ENCODE assay signal across 1 cellular context in genomic region chr7:99918959-99919813, GRCh38.
A peak's percentile ranks its signal among the peaks of the same experiment; 100 is the strongest.
TF ChIP-seq lines count a peak whose summit lies in the region.

A gene with protein sequence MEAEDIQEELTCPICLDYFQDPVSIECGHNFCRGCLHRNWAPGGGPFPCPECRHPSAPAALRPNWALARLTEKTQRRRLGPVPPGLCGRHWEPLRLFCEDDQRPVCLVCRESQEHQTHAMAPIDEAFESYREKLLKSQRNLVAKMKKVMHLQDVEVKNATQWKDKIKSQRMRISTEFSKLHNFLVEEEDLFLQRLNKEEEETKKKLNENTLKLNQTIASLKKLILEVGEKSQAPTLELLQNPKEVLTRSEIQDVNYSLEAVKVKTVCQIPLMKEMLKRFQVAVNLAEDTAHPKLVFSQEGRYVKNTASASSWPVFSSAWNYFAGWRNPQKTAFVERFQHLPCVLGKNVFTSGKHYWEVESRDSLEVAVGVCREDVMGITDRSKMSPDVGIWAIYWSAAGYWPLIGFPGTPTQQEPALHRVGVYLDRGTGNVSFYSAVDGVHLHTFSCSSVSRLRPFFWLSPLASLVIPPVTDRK (minus strand): TSS chr7:99919530. CDS start chr7:99919401, 129 bp downstream.

TF ChIP-seq in K562, 482 proteins besides CTCF, POLR2A, EP300 and RAD21 (continued from another document and continues in another):
- TF ChIP-seq ZBTB8A (IDR thresholded peaks at IDR 0.05; ENCODE audit: partially characterized antibody) (no peak), DNMT1 (IDR thresholded peaks at IDR 0.05) (0 out of 2 replicates have a peak, but pooled peaks have one; percentile 48), FOS (IDR thresholded peaks at IDR 0.05; ENCODE audit: extremely low read depth, insufficient read length) (no peak), NFE2 (IDR thresholded peaks at IDR 0.05; ENCODE audit: low read depth) (no peak), ARID1B (IDR thresholded peaks at IDR 0.05) (0 out of 2 replicates have a peak, but pooled peaks have one; percentile 6), HDAC8 (tag; IDR thresholded peaks at IDR 0.05) (0 out of 2 replicates have a peak, but pooled peaks have one; percentile 30), CBFA2T2 (conservative IDR thresholded peaks at IDR 0.05) (no peak), ZNF511 (CRISPR knock-in tag; IDR thresholded peaks at IDR 0.05) (peak; percentile 58; the same call in 1 of the 2 replicates), RBBP5 (IDR thresholded peaks at IDR 0.05; ENCODE audit: borderline replicate concordance, insufficient read depth, low read length, poor library complexity, severe bottlenecking) (peak; percentile 97), CBX8 (IDR thresholded peaks at IDR 0.05; ENCODE audit: borderline replicate concordance, extremely low read depth, low read depth, low read length, poor library complexity, severe bottlenecking) (no peak), ZNF551 (CRISPR knock-in tag; IDR thresholded peaks at IDR 0.05) (no peak), E2F3 (CRISPR knock-in tag; IDR thresholded peaks at IDR 0.05) (0 out of 2 replicates have a peak, but pooled peaks have one; percentile 15), ZNF655 (CRISPR knock-in tag; IDR thresholded peaks at IDR 0.05) (no peak), ZNF133 (CRISPR knock-in tag; IDR thresholded peaks at IDR 0.05) (no peak), GATAD2B (IDR thresholded peaks at IDR 0.05; ENCODE audit: borderline replicate concordance) (no peak), HLTF (IDR thresholded peaks at IDR 0.05) (no peak), RREB1 (CRISPR knock-in tag; IDR thresholded peaks at IDR 0.05) (no peak), KDM4B (IDR thresholded peaks at IDR 0.05; ENCODE audit: borderline replicate concordance in 2 of 2, low read depth in 1 of 2) (peak in 1 of 2 experiments; percentile 72; a peak in 1 of 4 replicates), ZNF436 (CRISPR knock-in tag; IDR thresholded peaks at IDR 0.05) (no peak), GTF3C2 (IDR thresholded peaks at IDR 0.05; ENCODE audit: borderline replicate concordance, extremely low read depth, insufficient read length) (no peak), MTF1 (CRISPR knock-in tag; IDR thresholded peaks at IDR 0.05; ENCODE audit: borderline replicate concordance) (no peak), NKRF (IDR thresholded peaks at IDR 0.05; ENCODE audit: borderline replicate concordance) (no peak; the same call in 1 of the 2 replicates), MEIS2 (IDR thresholded peaks at IDR 0.05; ENCODE audit: partially characterized antibody) (no peak), HMBOX1 (IDR thresholded peaks at IDR 0.05) (no peak), CHD2 (IDR thresholded peaks at IDR 0.05; ENCODE audit: low read depth, low read length) (peak; percentile 42; the same call in 1 of the 2 replicates), RAD51 (IDR thresholded peaks at IDR 0.05; ENCODE audit: borderline replicate concordance, low read depth) (no peak), LCOR (CRISPR knock-in tag; IDR thresholded peaks at IDR 0.05) (peak; percentile 79), CEBPB (tag; IDR thresholded peaks at IDR 0.05) (no peak), TRIM28 (IDR thresholded peaks at IDR 0.05) (no peak; the same call in 1 of the 2 replicates), ZNF282 (CRISPR knock-in tag; IDR thresholded peaks at IDR 0.05) (no peak), PBX2 (CRISPR knock-in tag; IDR thresholded peaks at IDR 0.05; ENCODE audit: low read depth) (no peak), PBX2 (tag; conservative IDR thresholded peaks at IDR 0.05; ENCODE audit: low read depth) (peak; percentile 47), KLF16 (IDR thresholded peaks at IDR 0.05) (no peak), COPS2 (conservative IDR thresholded peaks at IDR 0.05) (no peak), NFRKB (IDR thresholded peaks at IDR 0.05; ENCODE audit: low read depth) (peak; percentile 82; the same call in 1 of the 2 replicates)
- TF ChIP-seq, protein P1, sequence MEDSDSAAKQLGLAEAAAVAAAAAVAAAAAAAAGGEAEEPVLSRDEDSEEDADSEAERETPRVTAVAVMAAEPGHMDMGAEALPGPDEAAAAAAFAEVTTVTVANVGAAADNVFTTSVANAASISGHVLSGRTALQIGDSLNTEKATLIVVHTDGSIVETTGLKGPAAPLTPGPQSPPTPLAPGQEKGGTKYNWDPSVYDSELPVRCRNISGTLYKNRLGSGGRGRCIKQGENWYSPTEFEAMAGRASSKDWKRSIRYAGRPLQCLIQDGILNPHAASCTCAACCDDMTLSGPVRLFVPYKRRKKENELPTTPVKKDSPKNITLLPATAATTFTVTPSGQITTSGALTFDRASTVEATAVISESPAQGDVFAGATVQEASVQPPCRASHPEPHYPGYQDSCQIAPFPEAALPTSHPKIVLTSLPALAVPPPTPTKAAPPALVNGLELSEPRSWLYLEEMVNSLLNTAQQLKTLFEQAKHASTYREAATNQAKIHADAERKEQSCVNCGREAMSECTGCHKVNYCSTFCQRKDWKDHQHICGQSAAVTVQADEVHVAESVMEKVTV (CRISPR knock-in tag; IDR thresholded peaks at IDR 0.05) = peak; percentile 10; the same call in 1 of the 2 replicates
- TF ChIP-seq, protein P2, sequence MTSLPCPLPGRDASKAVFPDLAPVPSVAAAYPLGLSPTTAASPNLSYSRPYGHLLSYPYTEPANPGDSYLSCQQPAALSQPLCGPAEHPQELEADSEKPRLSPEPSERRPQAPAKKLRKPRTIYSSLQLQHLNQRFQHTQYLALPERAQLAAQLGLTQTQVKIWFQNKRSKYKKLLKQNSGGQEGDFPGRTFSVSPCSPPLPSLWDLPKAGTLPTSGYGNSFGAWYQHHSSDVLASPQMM (CRISPR knock-in tag; IDR thresholded peaks at IDR 0.05) = no peak
